In the genomic region with DNA sequence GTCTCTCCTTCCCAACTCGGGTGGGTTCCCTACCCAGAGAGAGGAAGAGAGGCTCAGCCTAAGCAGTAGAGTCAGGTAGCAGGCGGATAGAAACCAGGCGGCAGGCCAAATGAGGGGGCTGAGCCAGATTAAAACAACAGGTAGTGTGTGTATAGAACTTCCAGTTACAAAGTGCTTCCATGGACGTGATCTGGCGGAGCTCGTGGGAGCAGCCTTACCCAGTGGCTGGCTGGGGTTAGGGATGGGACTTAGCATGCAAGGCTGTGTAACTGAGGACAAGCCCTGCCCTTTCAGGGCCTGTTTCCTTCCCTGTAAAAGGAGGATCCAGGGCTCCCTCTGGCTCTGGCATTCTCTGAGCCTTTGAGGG, we compare ENCODE assay signal across 17 cellular contexts. TPM values are rescaled to one million over a fixed set of nuclear protein-coding genes. Genes with fewer than 3 reads are reported as not detected.
DNase-seq lines count a peak whose midpoint lies in the region; ATAC-seq and TF ChIP-seq lines count a peak whose summit lies in the region.
"Had no signal": no experiment of that assay in that cellular context is flagged by ENCODE, and none has a peak within 500 bp of the region (broad histone marks: within the 10 kb centered on the region; RNA-seq: fewer than 3 reads in every experiment).

No MANE protein-coding gene starts in this region.

- no peaks in the 10 kb centered on the region for H3K9me3 ChIP-seq in upper lobe of left lung
- H3K9me3 ChIP-seq in right atrium auricular region, result no peaks in the 10 kb centered on the region
- H3K9me3 ChIP-seq: Peyer's patch, upper lobe of right lung had no signal

- H3K9me3 Mint-ChIP-seq in brain (peaks cover 0 to 2% (median 0%) of the 10 kb centered on the region in 5 experiments), mesothelial cell of epicardium (no peaks in the 10 kb centered on the region)
- H3K9me3 Mint-ChIP-seq: T-helper 2 cell treated with Interferon-gamma antibody and Interleukin-4, amounts not matched to agents 5 μg/mL and 100 μg/mL, for 36 hours had no signal

- 77 to 87% methylated on average over 5 to 6 of the region's 6 CpGs for WGBS in upper lobe of left lung, 2 donors

- H3K36me3 ChIP-seq in upper lobe of left lung, result no peaks in the 10 kb centered on the region
- H3K36me3 ChIP-seq in right atrium auricular region, result no peaks in the 10 kb centered on the region
- H3K36me3 ChIP-seq: Peyer's patch, upper lobe of right lung had no signal

- H3K27me3 ChIP-seq in upper lobe of left lung (no peaks in the 10 kb centered on the region), right atrium auricular region (no peaks in the 10 kb centered on the region)
- H3K27me3 ChIP-seq: Peyer's patch, upper lobe of right lung had no signal

- H3K36me3 Mint-ChIP-seq in brain, result no peaks in the 10 kb centered on the region
- no peaks in the 10 kb centered on the region for H3K36me3 Mint-ChIP-seq in mesothelial cell of epicardium

- DNase-seq in NCI-H2107 treated with DMSO at 0.1 percent for 48 hours (lab: John Stamatoyannopoulos, UW; ENCODE audit: unreplicated experiment) (peak; percentile 76), NCI-H2107 (lab: John Stamatoyannopoulos, UW) (no peak), mesothelial cell of epicardium (ENCODE audit: low spot score in 2 of 2, unreplicated experiment in 2 of 2) (no peak), upper lobe of left lung (no peak), right atrium auricular region (ENCODE audit: low spot score) (no peak)
- no peak for DNase-seq in activated CD4-positive, CD25-positive, alpha-beta regulatory T cell (lab: John Stamatoyannopoulos, UW)
- DNase-seq: activated CD4-positive, alpha-beta T cell treated with anti-CD3 and anti-CD28 coated beads, Interleukin-2, amount 50 U/mL, for 48 hours; activated effector memory CD4-positive, alpha-beta T cell treated with Interleukin-2 at 50 U/mL for 16 hours; Kasumi-1; left cardiac atrium; Peyer's patch; stimulated activated CD4-positive, alpha-beta T cell treated with anti-CD3 and anti-CD28 coated beads, Interleukin-12 subunit alpha, Interleukin-12 subunit beta, amount 100 ng/mL, for 4 hours; upper lobe of right lung had no signal

- H3K4me3 Mint-ChIP-seq in brain, result no peak overlapping the region
- no peak overlapping the region for H3K4me3 Mint-ChIP-seq in mesothelial cell of epicardium
- H3K4me3 Mint-ChIP-seq: T-helper 2 cell treated with Interferon-gamma antibody and Interleukin-4, amounts not matched to agents 5 μg/mL and 100 μg/mL, for 36 hours had no signal

- ATAC-seq in upper lobe of left lung (ENCODE audit: low FRiP score in 2 of 2) (no peak), GM21576 (IDR thresholded peaks at IDR 0.05; ENCODE audit: unreplicated experiment) (no peak)
- ATAC-seq: upper lobe of right lung had no signal

- peaks cover 7% of the 10 kb centered on the region for H3K27me3 Mint-ChIP-seq in brain
- no peaks in the 10 kb centered on the region for H3K27me3 Mint-ChIP-seq in mesothelial cell of epicardium (ENCODE audit: low read depth)

- TF ChIP-seq EP300 in upper lobe of left lung (IDR thresholded peaks at IDR 0.05), result no peak

- H3K27ac ChIP-seq in upper lobe of left lung, result peak overlapping the region in 3 of 4 donors; percentile 2 to 57 (median 53)
- H3K27ac ChIP-seq in right atrium auricular region, result no peak overlapping the region
- H3K27ac ChIP-seq: Peyer's patch, upper lobe of right lung had no signal

- H3K4me3 ChIP-seq in upper lobe of left lung (no peak overlapping the region), right atrium auricular region (no peak overlapping the region)
- H3K4me3 ChIP-seq: Peyer's patch, upper lobe of right lung had no signal

- peak overlapping the region in 4 of 5 experiments; percentile 31 to 92 (median 82) for H3K27ac Mint-ChIP-seq in brain
- peak overlapping the region; percentile 89 for H3K27ac Mint-ChIP-seq in mesothelial cell of epicardium
- H3K27ac Mint-ChIP-seq: T-helper 2 cell treated with Interferon-gamma antibody and Interleukin-4, amounts not matched to agents 5 μg/mL and 100 μg/mL, for 36 hours had no signal

- TF ChIP-seq CTCF in brain (conservative IDR thresholded peaks at IDR 0.05) (no peak), mesothelial cell of epicardium (IDR thresholded peaks at IDR 0.05; ENCODE audit: unreplicated experiment) (no peak), upper lobe of left lung (IDR thresholded peaks at IDR 0.05) (no peak), right atrium auricular region (IDR thresholded peaks at IDR 0.05) (no peak)

- TF ChIP-seq POLR2A in upper lobe of left lung (IDR thresholded peaks at IDR 0.05), result no peak

- H3K4me1 ChIP-seq in upper lobe of left lung (peaks cover 10 to 36% (median 29%) of the 10 kb centered on the region in 4 donors), right atrium auricular region (peaks cover 0 to 62% of the 10 kb centered on the region in 2 donors)
- H3K4me1 ChIP-seq: Peyer's patch, upper lobe of right lung had no signal

- peaks cover 63% of the 10 kb centered on the region for H3K4me1 Mint-ChIP-seq in brain
- H3K4me1 Mint-ChIP-seq in mesothelial cell of epicardium, result peaks cover 57% of the 10 kb centered on the region

RNA-seq across cellular contexts. Expression of a gene that starts 8.3 kb away (rescaled TPM):
- polyA plus RNA-seq in brain (ENCODE audit: insufficient read depth, low read depth, low replicate concordance), result 2.0 TPM
- total RNA-seq in mesothelial cell of epicardium, result 2.7 to 3.0 TPM (median 3.0 TPM) in 3 replicates
- total RNA-seq in upper lobe of left lung, result 10 to 100 TPM in 2 of 6 donors, 1 to 10 TPM in 4; 2.1 to 15.2 (median 6.6) TPM
- 1 to 10 TPM in 1 of 2 donors, under 1 TPM in 1; 0.30 to 1.5 TPM for total RNA-seq in right atrium auricular region
- polyA plus RNA-seq: neural cell had no signal

RNA-seq across cellular contexts. Expression of a gene that starts 49.5 kb away (rescaled TPM):
- polyA plus RNA-seq in brain (ENCODE audit: insufficient read depth, low read depth, low replicate concordance), result 2.1 TPM
- total RNA-seq in mesothelial cell of epicardium, result 85.5 to 90.3 TPM (median 86.6 TPM) in 3 replicates
- total RNA-seq in upper lobe of left lung, result 1,000 to 10,000 TPM in 2 of 6 donors, 100 to 1,000 TPM in 4; 247 to 1,279 (median 821) TPM
- total RNA-seq in right atrium auricular region, result 10 to 100 TPM; 14.7 to 58.4 TPM
- polyA plus RNA-seq: neural cell had no signal

Comparison
In these comparisons a context has a peak if more than half of its experiments do, and no peak if none do; other contexts are left out.
1. H3K27ac ChIP-seq: peak in upper lobe of left lung (3 of 4); none in right atrium auricular region (0 of 2).